ENCODE assay signal across 22 cellular contexts in the genomic region with DNA sequence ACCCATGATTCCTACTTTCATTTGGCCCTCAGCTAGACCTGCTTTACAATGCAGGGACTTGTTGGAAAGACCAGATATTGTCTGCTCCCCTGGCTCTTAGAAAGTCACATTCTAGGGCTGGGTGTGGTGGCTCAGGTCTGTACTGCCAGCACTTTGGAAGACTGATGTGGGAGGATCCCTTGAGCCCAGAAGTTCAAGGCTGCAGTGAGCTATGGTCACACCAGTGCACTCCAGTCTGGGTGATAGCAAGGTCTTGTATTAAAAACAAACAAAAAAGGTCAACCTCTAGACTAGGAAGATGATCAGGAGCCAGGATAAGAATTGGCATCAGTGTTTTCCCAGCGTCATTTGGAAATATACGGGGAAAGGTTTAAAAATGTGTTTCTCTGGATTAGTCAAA.
"Had no signal": no experiment of that assay in that cellular context is flagged by ENCODE, and none has a peak within 500 bp of the region (broad histone marks: within the 10 kb centered on the region; RNA-seq: fewer than 3 reads in every experiment).

No MANE protein-coding gene starts in this region.

- H3K36me3 ChIP-seq: gastrocnemius medialis, left lung, lower lobe of right lung, pancreas, prostate gland, spleen, tibial nerve, upper lobe of right lung, vagina had no signal

- H3K27ac ChIP-seq: coronary artery, esophagus muscularis mucosa, gastrocnemius medialis, heart right ventricle, left lung, lower lobe of right lung, pancreas, prostate gland, tibial nerve, upper lobe of right lung, vagina had no signal

- H3K4me3 Mint-ChIP-seq: nephron had no signal

- H3K27me3 ChIP-seq: esophagus muscularis mucosa, gastrocnemius medialis, heart right ventricle, left lung, pancreas, spleen, tibial nerve, upper lobe of right lung, vagina had no signal

- H3K9me3 ChIP-seq: esophagus muscularis mucosa, gastrocnemius medialis, heart right ventricle, left lung, lower lobe of right lung, pancreas, prostate gland, spleen, tibial nerve, upper lobe of right lung, vagina had no signal

- DNase-seq: effector CD8-positive, alpha-beta T cell; heart right ventricle; kidney glomerular epithelial cell; mesenchymal stem cell; midbrain; occipital lobe; pancreas; spleen; stimulated activated CD4-positive, alpha-beta T cell treated with anti-CD3 and anti-CD28 coated beads, Interleukin-15, amount 100 ng/mL, for 24 hours; stimulated activated CD4-positive, alpha-beta T cell treated with anti-CD3 and anti-CD28 coated beads, Interleukin-1b, Interleukin-23, amount 100 ng/mL, for 48 hours; stimulated activated CD4-positive, alpha-beta T cell treated with anti-CD3 and anti-CD28 coated beads, Interleukin-4, amount 100 ng/mL, for 24 hours; stimulated activated naive CD4-positive, alpha-beta T cell; upper lobe of right lung had no signal

- H3K4me1 ChIP-seq: left lung, pancreas, prostate gland, vagina had no signal

- H3K9me3 Mint-ChIP-seq: nephron had no signal

- H3K27ac Mint-ChIP-seq: nephron had no signal

- H3K4me3 ChIP-seq: coronary artery, esophagus muscularis mucosa, gastrocnemius medialis, heart right ventricle, left lung, lower lobe of right lung, pancreas, prostate gland, tibial nerve, upper lobe of right lung, vagina had no signal

- ATAC-seq: gastrocnemius medialis had no signal
